Comparison of ENCODE assay signal across 8 cellular contexts in genomic region chr2:22076512-22076911, GRCh38.
"Had no signal": no experiment of that assay in that cellular context is flagged by ENCODE, and none has a peak within 500 bp of the region (broad histone marks: within the 10 kb centered on the region; RNA-seq: fewer than 3 reads in every experiment).

No MANE protein-coding gene starts in this region.

- H3K27ac Mint-ChIP-seq: H9 had no signal

- H3K9ac ChIP-seq: KMS-11 had no signal

- H3K4me2 ChIP-seq: KMS-11 had no signal

- FAIRE-seq: H54, HTR-8/SVneo had no signal

- H3K27ac ChIP-seq: KMS-11 had no signal

- H3K4me3 Mint-ChIP-seq: H9 had no signal

- DNase-seq: GOT3, H9, HCEC 1CT, Karpas-422, KBM-7 had no signal
